9 cellular contexts compared by ENCODE assay signal in genomic region chr5:172110260-172110815, GRCh38.
DNase-seq lines count a peak whose midpoint lies in the region; ATAC-seq and TF ChIP-seq lines count a peak whose summit lies in the region.
"Had no signal": no experiment of that assay in that cellular context is flagged by ENCODE, and none has a peak within 500 bp of the region (broad histone marks: within the 10 kb centered on the region; RNA-seq: fewer than 3 reads in every experiment).

No MANE protein-coding gene starts in this region.

- TF ChIP-seq CTCF in CD4-positive, alpha-beta T cell (IDR thresholded peaks at IDR 0.05) = no peak
- TF ChIP-seq CTCF in Loucy (conservative IDR thresholded peaks at IDR 0.05; ENCODE audit: low read length) (no peak), coronary artery (IDR thresholded peaks at IDR 0.05) (no peak), nephron (IDR thresholded peaks at IDR 0.05; ENCODE audit: unreplicated experiment in 3 of 3) (no peak)

- peak overlapping the region; percentile 91 for H3K27ac Mint-ChIP-seq in CD4-positive, alpha-beta T cell
- peak overlapping the region in 2 of 3 experiments; percentile 41 to 77 for H3K27ac Mint-ChIP-seq in nephron

- H3K4me1 ChIP-seq in Loucy (ENCODE audit: insufficient read depth, low read length, poor library complexity, severe bottlenecking) = peaks cover 52% of the 10 kb centered on the region

- DNase-seq in CD4-positive, alpha-beta T cell = no peak
- DNase-seq in coronary artery (ENCODE audit: low spot score) (no peak), NCI-H146 (lab: John Stamatoyannopoulos, UW) (no peak)
- DNase-seq: OCI-M1 had no signal

- ATAC-seq in CD4-positive, alpha-beta T cell (ENCODE audit: poor library complexity) = no peak
- ATAC-seq in GM21528 (IDR thresholded peaks at IDR 0.05; ENCODE audit: low FRiP score, unreplicated experiment) = no peak
- no peak for ATAC-seq in HG02884 (IDR thresholded peaks at IDR 0.05; ENCODE audit: unreplicated experiment)
- no peak for ATAC-seq in HG03571 (IDR thresholded peaks at IDR 0.05; ENCODE audit: unreplicated experiment)

- intact Hi-C loops in CD4-positive, alpha-beta T cell (cut with DNase I, micrococcal nuclease) = loop anchor here in 1 of 2 experiments (5.0 to 10.0 kb wide), 2 partner anchors 172 to 584 kb away; partner anchors contain the start of gene UBTD2

- H3K27ac ChIP-seq in CD4-positive, alpha-beta T cell (ENCODE audit: low read depth, low read length) = peak overlapping the region; percentile 81
- H3K27ac ChIP-seq in coronary artery = peak overlapping the region; percentile 37 to 69

- no peaks in the 10 kb centered on the region for H3K27me3 ChIP-seq in CD4-positive, alpha-beta T cell (ENCODE audit: control insufficient read depth, insufficient read depth, low read length)
- H3K27me3 ChIP-seq in Loucy (ENCODE audit: insufficient read depth, low read length, poor library complexity, severe bottlenecking) = no peaks in the 10 kb centered on the region

- H3K9ac ChIP-seq in Loucy (ENCODE audit: low read depth, low read length, poor library complexity, severe bottlenecking) = peak overlapping the region; percentile 81

- no peaks in the 10 kb centered on the region; the same call in 1 of the 2 replicates for H3F3A ChIP-seq in Loucy (ENCODE audit: low read depth)

- peaks cover 79% of the 10 kb centered on the region for H3K4me1 Mint-ChIP-seq in CD4-positive, alpha-beta T cell (ENCODE audit: low read depth)
- peaks cover 43% of the 10 kb centered on the region for H3K4me1 Mint-ChIP-seq in nephron

- CTCF ChIA-PET in CD4-positive, alpha-beta T cell (lab: Charles Lee) = interaction anchor here (1.0 to 7.1 kb wide), 4 partner anchors 23 to 78 kb away, joined by 4 to 49 read pairs (median 9); partner anchors contain the start of gene STK10

- H3K4me3 Mint-ChIP-seq in CD4-positive, alpha-beta T cell = peak overlapping the region; percentile 57
- no peak overlapping the region for H3K4me3 Mint-ChIP-seq in nephron

- H3K36me3 ChIP-seq in Loucy (ENCODE audit: insufficient read depth, low read length) = peaks cover 19% of the 10 kb centered on the region; the same call in 1 of the 2 replicates

- no peak overlapping the region for H2AFZ ChIP-seq in Loucy (ENCODE audit: low read length)

- H3K4me3 ChIP-seq in Loucy (ENCODE audit: low read length, poor library complexity, severe bottlenecking) = peak overlapping the region; percentile 62
- no peak overlapping the region for H3K4me3 ChIP-seq in coronary artery

- no peaks in the 10 kb centered on the region for H3K27me3 Mint-ChIP-seq in CD4-positive, alpha-beta T cell
- peaks cover 4% of the 10 kb centered on the region for H3K27me3 Mint-ChIP-seq in nephron (ENCODE audit: low read depth)

- H3K9me2 ChIP-seq in Loucy (replicated peaks; ENCODE audit: low read depth, low read length) = no peaks in the 10 kb centered on the region

- H3K36me3 Mint-ChIP-seq in CD4-positive, alpha-beta T cell (ENCODE audit: low read depth) = peaks cover 62% of the 10 kb centered on the region
- H3K36me3 Mint-ChIP-seq in nephron (ENCODE audit: low read depth) = peaks cover 3% of the 10 kb centered on the region

- H4K20me1 ChIP-seq in Loucy (ENCODE audit: insufficient read depth, low read length, poor library complexity, severe bottlenecking) = no peaks in the 10 kb centered on the region

- POLR2A ChIA-PET in CD4-positive, alpha-beta T cell (lab: Charles Lee) = interaction anchor here (1.4 to 4.2 kb wide), 3 partner anchors 60 to 76 kb away, joined by 3 to 54 read pairs (median 44); partner anchors contain the start of gene STK10

- H3K9me3 Mint-ChIP-seq in CD4-positive, alpha-beta T cell = no peaks in the 10 kb centered on the region
- H3K9me3 Mint-ChIP-seq in nephron = no peaks in the 10 kb centered on the region

- H3K9me3 ChIP-seq in CD4-positive, alpha-beta T cell (ENCODE audit: control insufficient read depth, low read length) = no peaks in the 10 kb centered on the region
- no peaks in the 10 kb centered on the region for H3K9me3 ChIP-seq in Loucy (ENCODE audit: insufficient read depth, low read depth, low read length)

- H3K4me2 ChIP-seq in Loucy (ENCODE audit: low read depth, low read length, poor library complexity, severe bottlenecking) = peak overlapping the region; percentile 74

- H3K79me2 ChIP-seq in Loucy (ENCODE audit: insufficient read depth, low read length) = peaks cover 22% of the 10 kb centered on the region
